Comparison of ENCODE assay signal across 1 cellular context in the genomic region with DNA sequence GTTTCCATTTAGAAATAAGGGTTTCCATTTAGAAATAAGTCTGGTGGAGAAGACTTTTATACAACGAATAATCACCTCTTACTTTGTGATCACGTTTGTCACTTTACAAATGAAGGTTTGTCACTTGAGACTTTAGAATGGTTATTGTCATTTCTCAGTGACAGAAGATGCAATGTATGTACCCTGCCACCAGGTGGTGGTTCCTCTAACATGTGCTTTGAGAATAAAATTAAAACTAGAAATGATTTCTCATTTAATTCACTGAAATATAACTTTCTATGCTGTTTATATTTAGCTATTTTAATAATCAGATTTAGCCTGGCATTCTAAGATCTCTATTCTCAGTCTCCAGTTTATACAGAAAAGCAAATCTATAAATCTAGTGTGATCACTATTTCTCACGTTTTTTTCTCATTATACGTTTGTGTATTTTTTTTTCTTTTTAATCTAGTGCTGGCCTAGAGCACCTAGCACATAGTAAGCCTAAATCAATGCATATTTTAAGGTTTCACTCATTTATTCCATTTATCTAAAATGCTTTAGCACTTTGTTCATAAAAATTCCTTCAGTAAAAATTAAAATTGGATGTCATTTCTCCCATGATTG.
TF ChIP-seq lines count a peak whose summit lies in the region.

No MANE protein-coding gene starts in this region.

TF ChIP-seq in H1, 55 proteins besides CTCF, POLR2A, EP300 and RAD21:
- TF ChIP-seq, protein P1, sequence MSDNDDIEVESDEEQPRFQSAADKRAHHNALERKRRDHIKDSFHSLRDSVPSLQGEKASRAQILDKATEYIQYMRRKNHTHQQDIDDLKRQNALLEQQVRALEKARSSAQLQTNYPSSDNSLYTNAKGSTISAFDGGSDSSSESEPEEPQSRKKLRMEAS (IDR thresholded peaks at IDR 0.05): peak; percentile 10; the same call in 1 of the 2 replicates
- TF ChIP-seq SIRT6 (IDR thresholded peaks at IDR 0.05; ENCODE audit: low read length): no peak
